In the genomic region with DNA sequence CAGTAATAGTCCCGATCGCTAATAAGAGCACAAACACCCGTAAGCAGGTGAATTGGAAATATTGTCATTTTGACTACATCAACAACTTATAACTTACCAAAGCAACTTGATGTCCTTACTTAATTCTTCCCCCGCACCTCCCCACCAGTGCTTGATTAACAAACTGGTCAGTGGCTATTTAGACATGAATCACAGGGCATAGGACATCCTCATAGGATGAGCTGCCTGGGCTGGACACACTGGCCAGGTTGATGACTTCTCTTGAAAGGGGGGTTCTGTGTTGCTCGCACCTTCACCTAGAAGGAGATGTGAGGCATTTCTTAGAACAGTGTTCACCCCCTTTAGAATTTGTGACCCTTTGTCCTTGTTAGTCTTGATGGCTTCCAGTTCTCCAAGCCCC, we compare ENCODE assay signal across 21 cellular contexts.
"Had no signal": no experiment of that assay in that cellular context is flagged by ENCODE, and none has a peak within 500 bp of the region (broad histone marks: within the 10 kb centered on the region; RNA-seq: fewer than 3 reads in every experiment).

No MANE protein-coding gene starts in this region.

- DNase-seq: cerebellar nuclear complex; dermis blood vessel endothelial cell; erythroblast; foreskin keratinocyte; kidney; left cardiac atrium; mammary epithelial cell; mucosa of descending colon; naive thymus-derived CD8-positive, alpha-beta T cell; nucleus accumbens; ovary; retina; spleen; stimulated activated CD4-positive, alpha-beta T cell treated with anti-CD3 and anti-CD28 coated beads, Interleukin-15, amount 100 ng/mL, for 24 hours; stimulated activated CD4-positive, alpha-beta T cell treated with anti-CD3 and anti-CD28 coated beads, Interleukin-1b, Interleukin-23, amount 100 ng/mL, for 48 hours; stimulated activated CD4-positive, alpha-beta T cell treated with anti-CD3 and anti-CD28 coated beads, Interleukin-4, amount 100 ng/mL, for 24 hours; transverse colon had no signal

- H3K4me1 ChIP-seq: foreskin keratinocyte, spleen had no signal

- H3K36me3 ChIP-seq: ovary, spleen, thoracic aorta, transverse colon had no signal

- H3K4me3 Mint-ChIP-seq: naive thymus-derived CD8-positive, alpha-beta T cell; neural crest cell; stimulated activated memory B cell treated with anti-CD40 and anti-IgM and Interleukin-4, amounts not matched to agents 10 μg/mL and 1 μg/mL and 100 μg/mL, for 72 hours; stimulated activated naive CD8-positive, alpha-beta T cell treated with anti-CD3 and anti-CD28 coated beads, Interleukin-15, Interleukin-2, amounts not matched to agents 100 ng/mL and 50 ng/mL, for 24 hours had no signal

- H3K36me3 Mint-ChIP-seq: stimulated activated memory B cell treated with anti-CD40 and anti-IgM and Interleukin-4, amounts not matched to agents 10 μg/mL and 1 μg/mL and 100 μg/mL, for 72 hours had no signal

- H3K27me3 ChIP-seq: foreskin keratinocyte, ovary, spleen, transverse colon had no signal

- H3K4me1 Mint-ChIP-seq: stimulated activated memory B cell treated with anti-CD40 and anti-IgM and Interleukin-4, amounts not matched to agents 10 μg/mL and 1 μg/mL and 100 μg/mL, for 72 hours had no signal

- H3K9me3 ChIP-seq: mucosa of descending colon, ovary, spleen, thoracic aorta, transverse colon had no signal

- H3K27ac Mint-ChIP-seq: naive thymus-derived CD8-positive, alpha-beta T cell; stimulated activated memory B cell treated with anti-CD40 and anti-IgM and Interleukin-4, amounts not matched to agents 10 μg/mL and 1 μg/mL and 100 μg/mL, for 72 hours; stimulated activated naive CD8-positive, alpha-beta T cell treated with anti-CD3 and anti-CD28 coated beads, Interleukin-15, Interleukin-2, amounts not matched to agents 100 ng/mL and 50 ng/mL, for 24 hours had no signal

- H3K27ac ChIP-seq: foreskin keratinocyte, ovary, spleen had no signal

- H3K4me3 ChIP-seq: mucosa of descending colon, ovary, spleen, thoracic aorta, transverse colon had no signal

- ATAC-seq: foreskin keratinocyte; naive thymus-derived CD8-positive, alpha-beta T cell; stimulated activated memory B cell treated with anti-CD40 and anti-IgM and Interleukin-4, amounts not matched to agents 10 μg/mL and 1 μg/mL and 100 μg/mL, for 72 hours had no signal

- H3K9me3 Mint-ChIP-seq: naive thymus-derived CD8-positive, alpha-beta T cell; neural crest cell; stimulated activated memory B cell treated with anti-CD40 and anti-IgM and Interleukin-4, amounts not matched to agents 10 μg/mL and 1 μg/mL and 100 μg/mL, for 72 hours; stimulated activated naive CD8-positive, alpha-beta T cell treated with anti-CD3 and anti-CD28 coated beads, Interleukin-15, Interleukin-2, amounts not matched to agents 100 ng/mL and 50 ng/mL, for 24 hours had no signal

- H3K27me3 Mint-ChIP-seq: stimulated activated naive CD8-positive, alpha-beta T cell treated with anti-CD3 and anti-CD28 coated beads, Interleukin-15, Interleukin-2, amounts not matched to agents 100 ng/mL and 50 ng/mL, for 24 hours had no signal
